ENCODE assay signal across 8 cellular contexts in the genomic region with DNA sequence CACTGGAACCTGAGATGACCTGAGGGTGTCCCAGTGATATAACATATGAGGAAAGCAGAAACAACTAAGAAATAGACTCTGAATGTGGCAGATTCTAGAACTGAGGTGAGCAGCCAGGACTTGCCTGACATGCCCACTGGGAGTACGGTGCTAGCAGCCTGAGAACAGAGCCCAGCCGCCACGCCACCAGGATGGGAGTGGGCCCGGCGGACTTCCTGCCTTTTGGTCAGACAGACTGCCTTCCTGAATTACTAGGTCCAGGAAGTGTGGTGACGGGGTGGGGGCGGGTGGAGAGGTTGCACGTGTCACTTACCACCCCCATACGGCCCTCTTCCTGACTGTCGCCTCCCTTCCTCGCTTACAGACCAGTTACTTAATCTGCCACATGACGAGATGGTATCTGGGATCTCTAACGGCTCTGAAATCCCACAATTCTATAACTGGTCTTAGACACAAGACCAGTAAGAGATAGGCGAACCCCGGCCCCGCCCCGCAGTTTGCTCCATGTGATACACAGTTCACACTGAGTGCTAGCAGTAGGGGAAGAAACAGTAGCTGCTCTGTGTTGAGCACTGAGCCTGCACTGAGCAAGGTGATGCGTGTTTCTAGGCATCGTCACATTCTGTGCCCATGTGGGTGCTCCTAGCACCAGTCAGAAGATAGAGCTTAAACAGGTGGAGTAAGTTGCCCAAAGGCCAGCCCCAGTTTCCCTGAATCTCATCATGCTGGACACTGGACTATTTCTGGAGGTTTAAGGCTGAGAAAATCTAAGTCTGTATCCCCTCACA.
DNase-seq lines count a peak whose midpoint lies in the region; ATAC-seq and TF ChIP-seq lines count a peak whose summit lies in the region.

No MANE protein-coding gene starts in this region.

- H3K9ac ChIP-seq in parathyroid adenoma: no peak overlapping the region

- no peaks in the 10 kb centered on the region for H3K27me3 ChIP-seq in CD8-positive, alpha-beta T cell (ENCODE audit: insufficient read depth, low read length)
- H3K27me3 ChIP-seq in parathyroid adenoma (ENCODE audit: control insufficient read depth, insufficient read depth, low read length): no peaks in the 10 kb centered on the region

- H3K4me1 ChIP-seq in CD8-positive, alpha-beta T cell (ENCODE audit: insufficient read depth, low read length): peaks cover 10% of the 10 kb centered on the region
- H3K4me1 ChIP-seq in parathyroid adenoma: peaks cover 22% of the 10 kb centered on the region

- H3K79me2 ChIP-seq in parathyroid adenoma: no peaks in the 10 kb centered on the region

- H3K27ac Mint-ChIP-seq in CD8-positive, alpha-beta T cell: peak overlapping the region; percentile 84
- no peak overlapping the region for H3K27ac Mint-ChIP-seq in WTC11

- CTCF ChIA-PET in CD8-positive, alpha-beta T cell (lab: Charles Lee): interaction anchor here (0.7 kb wide), 1 partner anchor 60 kb away, joined by 4 read pairs; no protein-coding TSS in a partner anchor
- CTCF ChIA-PET in WTC11 (lab: Charles Lee): interaction anchor here (0.6 to 1.5 kb wide), 3 partner anchors 31 to 197 kb away, joined by 3 to 5 read pairs (median 4); no protein-coding TSS in a partner anchor

- H3K36me3 Mint-ChIP-seq in CD8-positive, alpha-beta T cell: no peaks in the 10 kb centered on the region
- peaks cover 11% of the 10 kb centered on the region for H3K36me3 Mint-ChIP-seq in WTC11

- POLR2A ChIA-PET in CD8-positive, alpha-beta T cell (lab: Charles Lee): no interaction called here
- POLR2A ChIA-PET in WTC11 (lab: Charles Lee): no interaction called here

- peak; percentile 64 for ATAC-seq in CD8-positive, alpha-beta T cell
- peak; percentile 75 for ATAC-seq in HG03095 (IDR thresholded peaks at IDR 0.05; ENCODE audit: unreplicated experiment)
- peak; percentile 53 for ATAC-seq in WTC11
- no peak for ATAC-seq in HG02798 (IDR thresholded peaks at IDR 0.05; ENCODE audit: poor library complexity, unreplicated experiment)
- no peak for ATAC-seq in HG02571 (IDR thresholded peaks at IDR 0.05; ENCODE audit: unreplicated experiment)

- peaks cover 2% of the 10 kb centered on the region for H3K27me3 Mint-ChIP-seq in CD8-positive, alpha-beta T cell (ENCODE audit: low read depth)
- H3K27me3 Mint-ChIP-seq in WTC11 (ENCODE audit: low read depth): peaks cover 3% of the 10 kb centered on the region; the same call in 1 of the 2 replicates

- no peaks in the 10 kb centered on the region for H3K9me3 ChIP-seq in CD8-positive, alpha-beta T cell (ENCODE audit: low read length)
- no peaks in the 10 kb centered on the region for H3K9me3 ChIP-seq in parathyroid adenoma (ENCODE audit: control insufficient read depth, low read length)

- H3K4me3 ChIP-seq in CD8-positive, alpha-beta T cell (ENCODE audit: low read depth, low read length): peak overlapping the region; percentile 31
- H3K4me3 ChIP-seq in parathyroid adenoma (ENCODE audit: low read depth, low read length): peak overlapping the region; percentile 6

- peak overlapping the region; percentile 66 for H3K4me2 ChIP-seq in parathyroid adenoma (ENCODE audit: low read length)

- intact Hi-C loops in CD8-positive, alpha-beta T cell (cut with DNase I, micrococcal nuclease): no loop called here

- no peaks in the 10 kb centered on the region for H3K36me3 ChIP-seq in CD8-positive, alpha-beta T cell (ENCODE audit: insufficient read depth, low read length)
- H3K36me3 ChIP-seq in parathyroid adenoma (ENCODE audit: control insufficient read depth, insufficient read depth, low read length): no peaks in the 10 kb centered on the region

- peak overlapping the region; percentile 19 for H3K27ac ChIP-seq in CD8-positive, alpha-beta T cell (ENCODE audit: low read depth, low read length)
- H3K27ac ChIP-seq in parathyroid adenoma: peak overlapping the region; percentile 82

- H3K4me3 Mint-ChIP-seq in CD8-positive, alpha-beta T cell: peak overlapping the region; percentile 74
- H3K4me3 Mint-ChIP-seq in WTC11: no peak overlapping the region

- H3K4me1 Mint-ChIP-seq in CD8-positive, alpha-beta T cell (ENCODE audit: low read depth): peaks cover 14% of the 10 kb centered on the region
- peaks cover 11% of the 10 kb centered on the region for H3K4me1 Mint-ChIP-seq in WTC11

- no peak for TF ChIP-seq CTCF in CD8-positive, alpha-beta T cell (IDR thresholded peaks at IDR 0.05)
- no peak for TF ChIP-seq CTCF in WTC11 (IDR thresholded peaks at IDR 0.05)
- no peak for TF ChIP-seq CTCF in parathyroid adenoma (IDR thresholded peaks at IDR 0.05)

- peaks cover 6% of the 10 kb centered on the region for H3K9me3 Mint-ChIP-seq in CD8-positive, alpha-beta T cell
- peaks cover 15% of the 10 kb centered on the region for H3K9me3 Mint-ChIP-seq in WTC11

- peak overlapping the region; percentile 78 for H2AFZ ChIP-seq in parathyroid adenoma

- DNase-seq in CD8-positive, alpha-beta T cell: peak in 6 of 7 experiments; percentile 20 to 70 (median 35)
- DNase-seq in WTC11 (ENCODE audit: low spot score) (no peak), ecto neural progenitor cell (ENCODE audit: low spot score) (peak; percentile 47), cerebellum (ENCODE audit: low spot score) (no peak)

TF ChIP-seq in WTC11, 78 proteins besides CTCF, POLR2A, EP300 and RAD21 (continues in another document):
- TF ChIP-seq CREB1 (CRISPR knock-in tag; IDR thresholded peaks at IDR 0.05) (no peak), MXD4 (CRISPR knock-in tag; IDR thresholded peaks at IDR 0.05; ENCODE audit: borderline replicate concordance) (no peak), MYBL2 (CRISPR knock-in tag; IDR thresholded peaks at IDR 0.05) (no peak), NFATC4 (CRISPR knock-in tag; IDR thresholded peaks at IDR 0.05) (no peak), NR2C2 (CRISPR knock-in tag; IDR thresholded peaks at IDR 0.05) (no peak), HMGA2 (CRISPR knock-in tag; IDR thresholded peaks at IDR 0.05) (no peak)
- TF ChIP-seq, protein P1, sequence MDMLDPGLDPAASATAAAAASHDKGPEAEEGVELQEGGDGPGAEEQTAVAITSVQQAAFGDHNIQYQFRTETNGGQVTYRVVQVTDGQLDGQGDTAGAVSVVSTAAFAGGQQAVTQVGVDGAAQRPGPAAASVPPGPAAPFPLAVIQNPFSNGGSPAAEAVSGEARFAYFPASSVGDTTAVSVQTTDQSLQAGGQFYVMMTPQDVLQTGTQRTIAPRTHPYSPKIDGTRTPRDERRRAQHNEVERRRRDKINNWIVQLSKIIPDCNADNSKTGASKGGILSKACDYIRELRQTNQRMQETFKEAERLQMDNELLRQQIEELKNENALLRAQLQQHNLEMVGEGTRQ (CRISPR knock-in tag; IDR thresholded peaks at IDR 0.05): no peak
- TF ChIP-seq, protein P2, sequence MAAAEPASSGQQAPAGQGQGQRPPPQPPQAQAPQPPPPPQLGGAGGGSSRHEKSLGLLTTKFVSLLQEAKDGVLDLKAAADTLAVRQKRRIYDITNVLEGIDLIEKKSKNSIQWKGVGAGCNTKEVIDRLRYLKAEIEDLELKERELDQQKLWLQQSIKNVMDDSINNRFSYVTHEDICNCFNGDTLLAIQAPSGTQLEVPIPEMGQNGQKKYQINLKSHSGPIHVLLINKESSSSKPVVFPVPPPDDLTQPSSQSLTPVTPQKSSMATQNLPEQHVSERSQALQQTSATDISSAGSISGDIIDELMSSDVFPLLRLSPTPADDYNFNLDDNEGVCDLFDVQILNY (CRISPR knock-in tag; IDR thresholded peaks at IDR 0.05): no peak
- TF ChIP-seq, protein P3, sequence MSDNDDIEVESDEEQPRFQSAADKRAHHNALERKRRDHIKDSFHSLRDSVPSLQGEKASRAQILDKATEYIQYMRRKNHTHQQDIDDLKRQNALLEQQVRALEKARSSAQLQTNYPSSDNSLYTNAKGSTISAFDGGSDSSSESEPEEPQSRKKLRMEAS (CRISPR knock-in tag; IDR thresholded peaks at IDR 0.05): no peak
- TF ChIP-seq, protein P4, sequence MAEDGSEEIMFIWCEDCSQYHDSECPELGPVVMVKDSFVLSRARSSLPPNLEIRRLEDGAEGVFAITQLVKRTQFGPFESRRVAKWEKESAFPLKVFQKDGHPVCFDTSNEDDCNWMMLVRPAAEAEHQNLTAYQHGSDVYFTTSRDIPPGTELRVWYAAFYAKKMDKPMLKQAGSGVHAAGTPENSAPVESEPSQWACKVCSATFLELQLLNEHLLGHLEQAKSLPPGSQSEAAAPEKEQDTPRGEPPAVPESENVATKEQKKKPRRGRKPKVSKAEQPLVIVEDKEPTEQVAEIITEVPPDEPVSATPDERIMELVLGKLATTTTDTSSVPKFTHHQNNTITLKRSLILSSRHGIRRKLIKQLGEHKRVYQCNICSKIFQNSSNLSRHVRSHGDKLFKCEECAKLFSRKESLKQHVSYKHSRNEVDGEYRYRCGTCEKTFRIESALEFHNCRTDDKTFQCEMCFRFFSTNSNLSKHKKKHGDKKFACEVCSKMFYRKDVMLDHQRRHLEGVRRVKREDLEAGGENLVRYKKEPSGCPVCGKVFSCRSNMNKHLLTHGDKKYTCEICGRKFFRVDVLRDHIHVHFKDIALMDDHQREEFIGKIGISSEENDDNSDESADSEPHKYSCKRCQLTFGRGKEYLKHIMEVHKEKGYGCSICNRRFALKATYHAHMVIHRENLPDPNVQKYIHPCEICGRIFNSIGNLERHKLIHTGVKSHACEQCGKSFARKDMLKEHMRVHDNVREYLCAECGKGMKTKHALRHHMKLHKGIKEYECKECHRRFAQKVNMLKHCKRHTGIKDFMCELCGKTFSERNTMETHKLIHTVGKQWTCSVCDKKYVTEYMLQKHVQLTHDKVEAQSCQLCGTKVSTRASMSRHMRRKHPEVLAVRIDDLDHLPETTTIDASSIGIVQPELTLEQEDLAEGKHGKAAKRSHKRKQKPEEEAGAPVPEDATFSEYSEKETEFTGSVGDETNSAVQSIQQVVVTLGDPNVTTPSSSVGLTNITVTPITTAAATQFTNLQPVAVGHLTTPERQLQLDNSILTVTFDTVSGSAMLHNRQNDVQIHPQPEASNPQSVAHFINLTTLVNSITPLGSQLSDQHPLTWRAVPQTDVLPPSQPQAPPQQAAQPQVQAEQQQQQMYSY (CRISPR knock-in tag; IDR thresholded peaks at IDR 0.05): no peak
- TF ChIP-seq, protein P5, sequence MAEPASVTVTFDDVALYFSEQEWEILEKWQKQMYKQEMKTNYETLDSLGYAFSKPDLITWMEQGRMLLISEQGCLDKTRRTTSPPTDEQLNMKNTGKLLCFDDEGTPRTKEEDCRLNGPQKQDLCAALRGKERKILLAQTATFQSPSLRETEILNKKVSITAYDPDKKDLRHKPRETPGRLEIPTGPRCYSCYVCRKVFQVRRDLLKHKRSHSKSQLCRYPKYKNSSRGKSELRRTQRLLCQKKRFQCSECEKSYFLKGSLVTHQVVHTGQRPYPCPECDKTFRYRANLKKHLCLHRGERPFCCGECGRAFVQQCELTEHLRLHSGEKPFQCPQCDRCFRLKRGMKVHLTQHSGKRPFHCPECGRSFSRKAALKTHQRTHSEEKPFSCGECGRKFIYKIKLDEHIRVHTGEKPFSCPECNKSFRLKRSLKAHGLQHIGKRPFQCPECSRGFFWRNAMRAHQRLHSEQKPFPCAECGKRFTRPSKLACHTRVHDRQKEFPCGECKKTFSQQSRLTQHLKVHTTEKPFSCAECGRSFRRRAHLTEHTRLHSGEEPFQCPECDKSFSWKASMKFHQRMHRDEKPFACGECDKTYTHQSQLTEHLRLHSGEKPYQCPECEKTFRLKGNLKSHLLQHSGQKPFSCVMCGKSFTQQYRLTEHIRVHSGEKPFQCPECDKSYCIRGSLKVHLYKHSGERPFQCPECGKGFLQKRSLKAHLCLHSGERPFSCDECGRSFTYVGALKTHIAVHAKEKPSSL (CRISPR knock-in tag; conservative IDR thresholded peaks at IDR 0.05): no peak

Comparison
In these comparisons a context has a peak if more than half of its experiments do, and no peak if none do; other contexts are left out.
1. ATAC-seq: peak in CD8-positive, alpha-beta T cell (single experiment), HG03095 (single experiment) and WTC11 (single experiment); none in HG02798 (single experiment) and HG02571 (single experiment).
2. DNase-seq: peak in CD8-positive, alpha-beta T cell (6 of 7) and ecto neural progenitor cell (single experiment); none in WTC11 (single experiment) and cerebellum (single experiment).